ENCODE assay signal across 20 cellular contexts in genomic region chr3:196661400-196661799, GRCh38. TPM values are rescaled to one million over a fixed set of nuclear protein-coding genes. Genes with fewer than 3 reads are reported as not detected.
DNase-seq lines count a peak whose midpoint lies in the region.
"Had no signal": no experiment of that assay in that cellular context is flagged by ENCODE, and none has a peak within 500 bp of the region (broad histone marks: within the 10 kb centered on the region; RNA-seq: fewer than 3 reads in every experiment).

No MANE protein-coding gene starts in this region.

- H3K4me1 Mint-ChIP-seq in activated CD4-positive, alpha-beta T cell treated with anti-CD3 and anti-CD28 coated beads, Interleukin-2, amount 10 ng/mL, durations not matched to agents 24 days and 14 days: peaks cover 2% of the 10 kb centered on the region

- H3K14ac ChIP-seq in mesenchymal stem cell (ENCODE audit: low read length in 2 of 2): peak overlapping the region in 1 of 2 experiments; percentile 4

- H3K4me3 Mint-ChIP-seq in activated CD4-positive, alpha-beta T cell treated with anti-CD3 and anti-CD28 coated beads, Interleukin-2, amount 10 ng/mL, durations not matched to agents 24 days and 14 days: no peak overlapping the region
- H3K4me3 Mint-ChIP-seq: activated naive CD8-positive, alpha-beta T cell had no signal

- H3K36me3 ChIP-seq in H7 (replicated peaks; ENCODE audit: control insufficient read depth, insufficient read depth, low read length) (peaks cover 1% of the 10 kb centered on the region), mesenchymal stem cell (ENCODE audit: control insufficient read depth in 1 of 2, insufficient read depth in 2 of 2, low read depth in 1 of 2, low read length in 2 of 2) (peaks cover 0 to 32% of the 10 kb centered on the region in 2 experiments)

- H2AK5ac ChIP-seq in mesenchymal stem cell (ENCODE audit: low read length, severe bottlenecking): no peak overlapping the region

- H2BK12ac ChIP-seq in mesenchymal stem cell (ENCODE audit: low read length in 2 of 2): peak overlapping the region in 1 of 2 experiments; percentile 49

- no peak overlapping the region for H3K4me3 ChIP-seq in H7 (ENCODE audit: insufficient read depth, low read depth, low read length)
- no peak overlapping the region for H3K4me3 ChIP-seq in mesenchymal stem cell (ENCODE audit: insufficient read depth in 1 of 2, low read depth in 1 of 2, low read length in 2 of 2)
- H3K4me3 ChIP-seq: heart right ventricle, mucosa of descending colon had no signal

- peak overlapping the region in 1 of 2 experiments; percentile 18 for H3K18ac ChIP-seq in mesenchymal stem cell (ENCODE audit: low read depth in 1 of 2, low read length in 2 of 2)

- peaks cover 26% of the 10 kb centered on the region for H3K36me3 Mint-ChIP-seq in activated CD4-positive, alpha-beta T cell treated with anti-CD3 and anti-CD28 coated beads, Interleukin-2, amount 10 ng/mL, durations not matched to agents 24 days and 14 days (ENCODE audit: low read depth)
- H3K36me3 Mint-ChIP-seq: activated naive CD8-positive, alpha-beta T cell had no signal

- no peak overlapping the region for H2BK5ac ChIP-seq in mesenchymal stem cell (ENCODE audit: low read depth, low read length, poor library complexity, severe bottlenecking)

- DNase-seq in COLO668 (lab: John Stamatoyannopoulos, UW; ENCODE audit: unreplicated experiment) (peak; percentile 73), H7 (peak; percentile 71), SHP77 treated with DMSO at 0.1 percent for 48 hours (lab: John Stamatoyannopoulos, UW) (peak; percentile 14), mesenchymal stem cell (no peak), NCI-H446 (lab: John Stamatoyannopoulos, UW) (no peak)
- no peak for DNase-seq in stimulated activated naive CD4-positive, alpha-beta T cell treated with Interleukin-2 at 50 U/mL for 16 hours (lab: John Stamatoyannopoulos, UW)
- DNase-seq in activated CD4-positive, alpha-beta T cell treated with anti-CD3 and anti-CD28 coated beads, Interleukin-2, amount 10 ng/mL, durations not matched to agents 24 days and 14 days: no peak
- DNase-seq: activated CD4-positive, alpha-beta T cell treated with anti-CD3 and anti-CD28 coated beads, Interleukin-2, amount 50 U/mL, for 1 hour; central memory CD4-positive, alpha-beta T cell; DMS 273 treated with DMSO at 0.1 percent for 48 hours; heart right ventricle; left ventricle myocardium superior; mucosa of descending colon; NCI-H1436 treated with DMSO at 0.1 percent for 48 hours; SK-N-SH had no signal

- no peaks in the 10 kb centered on the region for H3K27me3 Mint-ChIP-seq in activated CD4-positive, alpha-beta T cell treated with anti-CD3 and anti-CD28 coated beads, Interleukin-2, amount 10 ng/mL, durations not matched to agents 24 days and 14 days
- H3K27me3 Mint-ChIP-seq: activated naive CD8-positive, alpha-beta T cell; progenitor cell of endocrine pancreas had no signal

- peaks cover 4% of the 10 kb centered on the region for H3K4me1 ChIP-seq in mesenchymal stem cell (ENCODE audit: control insufficient read depth, insufficient read depth, low read depth, low read length)

- WGBS in mesenchymal stem cell: 92% methylated on average over 16 of the region's 16 CpGs

- H3K4ac ChIP-seq in mesenchymal stem cell (ENCODE audit: low read depth in 1 of 2, low read length in 2 of 2): no peak overlapping the region

- no peak overlapping the region for H2BK15ac ChIP-seq in mesenchymal stem cell (ENCODE audit: low read depth, poor library complexity, severe bottlenecking)

- no peaks in the 10 kb centered on the region for H3K9me3 Mint-ChIP-seq in activated CD4-positive, alpha-beta T cell treated with anti-CD3 and anti-CD28 coated beads, Interleukin-2, amount 10 ng/mL, durations not matched to agents 24 days and 14 days
- H3K9me3 Mint-ChIP-seq: activated T-helper 2 cell treated with anti-CD3 and anti-CD28 coated beads, Interferon-gamma antibody, Interleukin-2, Interleukin-4, amounts not matched to agents 10 μg/mL and 5 μg/mL and 100 μg/mL, durations not matched to agents 14 hours and 24 hours and 36 hours had no signal

- H3K23ac ChIP-seq in mesenchymal stem cell (ENCODE audit: low read length in 2 of 2): no peak overlapping the region

- H4K91ac ChIP-seq in mesenchymal stem cell (ENCODE audit: low read length): peak overlapping the region; percentile 37

- H3K9me3 ChIP-seq in mesenchymal stem cell (ENCODE audit: control insufficient read depth, low read length): no peaks in the 10 kb centered on the region
- H3K9me3 ChIP-seq: heart right ventricle, mucosa of descending colon, SK-N-SH had no signal

- peak overlapping the region; percentile 61 for H4K8ac ChIP-seq in mesenchymal stem cell (ENCODE audit: low read length)

- no peak overlapping the region for H3K4me2 ChIP-seq in mesenchymal stem cell (ENCODE audit: low read length, poor library complexity, severe bottlenecking)
- H3K4me2 ChIP-seq: SK-N-SH had no signal

- no peaks in the 10 kb centered on the region for H3K79me1 ChIP-seq in mesenchymal stem cell (replicated peaks; ENCODE audit: low read length, poor library complexity, severe bottlenecking)

- H3K27ac Mint-ChIP-seq in activated CD4-positive, alpha-beta T cell treated with anti-CD3 and anti-CD28 coated beads, Interleukin-2, amount 10 ng/mL, durations not matched to agents 24 days and 14 days: no peak overlapping the region
- H3K27ac Mint-ChIP-seq: activated naive CD8-positive, alpha-beta T cell; activated T-helper 2 cell treated with anti-CD3 and anti-CD28 coated beads, Interferon-gamma antibody, Interleukin-2, Interleukin-4, amounts not matched to agents 10 μg/mL and 5 μg/mL and 100 μg/mL, durations not matched to agents 14 hours and 24 hours and 36 hours; progenitor cell of endocrine pancreas had no signal

- no peak overlapping the region for H2AFZ ChIP-seq in mesenchymal stem cell (ENCODE audit: low read depth, low read length)

- H3K27ac ChIP-seq in mesenchymal stem cell (ENCODE audit: low read length, poor library complexity, severe bottlenecking): no peak overlapping the region
- H3K27ac ChIP-seq: heart right ventricle had no signal

- intact Hi-C loops in activated CD4-positive, alpha-beta T cell treated with anti-CD3 and anti-CD28 coated beads, Interleukin-2, amount 10 ng/mL, durations not matched to agents 24 days and 14 days (cut with micrococcal nuclease): no loop called here

- H3K27me3 ChIP-seq in H7 (ENCODE audit: control insufficient read depth, insufficient read depth, low read length) (no peaks in the 10 kb centered on the region), mesenchymal stem cell (ENCODE audit: control insufficient read depth in 1 of 2, insufficient read depth in 1 of 2, low read length in 2 of 2) (no peaks in the 10 kb centered on the region)

- H2BK120ac ChIP-seq in mesenchymal stem cell (ENCODE audit: low read depth, low read length): no peak overlapping the region

- no peak overlapping the region for H3K9ac ChIP-seq in mesenchymal stem cell (ENCODE audit: low read length)
- H3K9ac ChIP-seq: SK-N-SH had no signal

RNA-seq across cellular contexts. Expression of gene NRROS, which starts 21.9 kb away (rescaled TPM):
- total RNA-seq in H7 (2014; rRNA removed; shearing (Covaris generic)): 5.3 and 5.7 TPM in 2 replicates
- polyA plus RNA-seq in mesenchymal stem cell (2013, experiment 1 of 2): 0.35 TPM
- polyA plus RNA-seq in mesenchymal stem cell (2013, experiment 2 of 2): 0.37 TPM
- total RNA-seq in activated CD4-positive, alpha-beta T cell treated with anti-CD3 and anti-CD28 coated beads, Interleukin-2, amount 10 ng/mL, durations not matched to agents 24 days and 14 days: 38.2 and 39.0 TPM in 2 replicates
- total RNA-seq: astrocyte had no signal
- polyA plus RNA-seq: neural cell had no signal

RNA-seq across cellular contexts. Expression of gene CEP19, which starts 50.6 kb away (rescaled TPM):
- total RNA-seq in H7 (2014; rRNA removed; shearing (Covaris generic)): 1.8 and 3.7 TPM in 2 replicates
- 4.8 TPM for polyA plus RNA-seq in mesenchymal stem cell (2013, experiment 1 of 2)
- polyA plus RNA-seq in mesenchymal stem cell (2013, experiment 2 of 2): 4.4 TPM
- total RNA-seq in activated CD4-positive, alpha-beta T cell treated with anti-CD3 and anti-CD28 coated beads, Interleukin-2, amount 10 ng/mL, durations not matched to agents 24 days and 14 days: 3.9 and 4.0 TPM in 2 replicates

RNA-seq across cellular contexts. Expression of gene PIGX, which starts 50.8 kb away (rescaled TPM):
- total RNA-seq in H7 (2014; rRNA removed; shearing (Covaris generic)): 18.0 and 25.9 TPM in 2 replicates
- polyA plus RNA-seq in mesenchymal stem cell (2013, experiment 1 of 2): 16.8 TPM
- 17.1 TPM for polyA plus RNA-seq in mesenchymal stem cell (2013, experiment 2 of 2)
- total RNA-seq in activated CD4-positive, alpha-beta T cell treated with anti-CD3 and anti-CD28 coated beads, Interleukin-2, amount 10 ng/mL, durations not matched to agents 24 days and 14 days: 54.3 and 54.5 TPM in 2 replicates

Comparison
In these comparisons a context has a peak if more than half of its experiments do, and no peak if none do; other contexts are left out.
1. DNase-seq: peak in COLO668 (single experiment), H7 (single experiment) and SHP77 treated with DMSO at 0.1 percent for 48 hours (single experiment); none in mesenchymal stem cell (single experiment), NCI-H446 (0 of 2), stimulated activated naive CD4-positive, alpha-beta T cell treated with Interleukin-2 at 50 U/mL for 16 hours (single experiment) and activated CD4-positive, alpha-beta T cell treated with anti-CD3 and anti-CD28 coated beads, Interleukin-2, amount 10 ng/mL, durations not matched to agents 24 days and 14 days (single experiment).